Comparison of ENCODE assay signal across 1 cellular context in the genomic region with DNA sequence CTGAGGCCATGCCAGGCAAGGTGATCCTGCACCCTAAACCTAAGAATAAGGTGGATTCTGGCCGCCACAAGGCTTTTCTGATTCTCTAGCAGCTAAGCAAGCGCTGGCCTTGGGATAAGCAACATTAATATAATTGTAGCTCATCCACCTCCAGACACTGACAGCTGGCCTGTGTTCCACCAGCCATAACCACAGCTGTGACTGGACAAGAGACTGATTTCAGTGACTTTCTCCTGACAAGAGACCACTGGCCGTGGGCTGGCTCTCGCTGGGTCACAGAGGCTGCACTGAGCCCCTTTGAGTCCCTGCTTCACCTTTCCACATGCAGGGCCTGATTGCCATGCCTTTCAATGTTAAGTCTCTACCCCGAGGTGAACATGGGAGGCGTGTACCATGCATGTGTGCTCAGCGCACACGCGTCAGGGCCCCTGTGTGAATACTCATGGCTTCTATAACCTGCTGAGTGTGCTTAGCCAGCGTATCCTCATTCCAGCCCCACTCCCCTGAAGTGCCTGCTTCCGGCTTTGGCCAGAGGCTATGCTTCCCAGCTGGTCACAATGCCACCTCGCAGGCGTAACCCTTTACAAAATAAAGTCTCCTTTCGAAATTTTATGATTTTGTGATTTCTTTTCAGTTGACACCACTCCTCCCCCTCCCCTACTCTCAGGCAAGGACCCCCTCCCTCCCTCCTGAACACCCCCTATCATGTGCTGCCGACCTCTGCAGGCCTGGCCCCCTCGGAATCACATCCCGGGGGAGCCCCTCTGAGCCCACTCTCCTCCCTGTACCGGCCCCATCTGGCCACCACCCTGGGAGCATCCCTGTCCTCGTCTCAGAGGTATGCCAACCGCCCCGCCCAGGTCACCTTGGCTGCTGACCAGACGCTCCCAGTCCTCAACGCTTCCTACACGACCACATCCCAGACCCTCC.
TF ChIP-seq lines count a peak whose summit lies in the region.

No MANE protein-coding gene starts in this region.

TF ChIP-seq in HepG2, 621 proteins besides CTCF, POLR2A, EP300 and RAD21 (continued from another document):
- TF ChIP-seq, protein P1, sequence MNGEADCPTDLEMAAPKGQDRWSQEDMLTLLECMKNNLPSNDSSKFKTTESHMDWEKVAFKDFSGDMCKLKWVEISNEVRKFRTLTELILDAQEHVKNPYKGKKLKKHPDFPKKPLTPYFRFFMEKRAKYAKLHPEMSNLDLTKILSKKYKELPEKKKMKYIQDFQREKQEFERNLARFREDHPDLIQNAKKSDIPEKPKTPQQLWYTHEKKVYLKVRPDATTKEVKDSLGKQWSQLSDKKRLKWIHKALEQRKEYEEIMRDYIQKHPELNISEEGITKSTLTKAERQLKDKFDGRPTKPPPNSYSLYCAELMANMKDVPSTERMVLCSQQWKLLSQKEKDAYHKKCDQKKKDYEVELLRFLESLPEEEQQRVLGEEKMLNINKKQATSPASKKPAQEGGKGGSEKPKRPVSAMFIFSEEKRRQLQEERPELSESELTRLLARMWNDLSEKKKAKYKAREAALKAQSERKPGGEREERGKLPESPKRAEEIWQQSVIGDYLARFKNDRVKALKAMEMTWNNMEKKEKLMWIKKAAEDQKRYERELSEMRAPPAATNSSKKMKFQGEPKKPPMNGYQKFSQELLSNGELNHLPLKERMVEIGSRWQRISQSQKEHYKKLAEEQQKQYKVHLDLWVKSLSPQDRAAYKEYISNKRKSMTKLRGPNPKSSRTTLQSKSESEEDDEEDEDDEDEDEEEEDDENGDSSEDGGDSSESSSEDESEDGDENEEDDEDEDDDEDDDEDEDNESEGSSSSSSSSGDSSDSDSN (CRISPR knock-in tag; IDR thresholded peaks at IDR 0.05), result no peak
- TF ChIP-seq ZSCAN29 (CRISPR knock-in tag; conservative IDR thresholded peaks at IDR 0.05) (no peak), ZNF547 (CRISPR knock-in tag; IDR thresholded peaks at IDR 0.05) (no peak)
- TF ChIP-seq, protein P2, sequence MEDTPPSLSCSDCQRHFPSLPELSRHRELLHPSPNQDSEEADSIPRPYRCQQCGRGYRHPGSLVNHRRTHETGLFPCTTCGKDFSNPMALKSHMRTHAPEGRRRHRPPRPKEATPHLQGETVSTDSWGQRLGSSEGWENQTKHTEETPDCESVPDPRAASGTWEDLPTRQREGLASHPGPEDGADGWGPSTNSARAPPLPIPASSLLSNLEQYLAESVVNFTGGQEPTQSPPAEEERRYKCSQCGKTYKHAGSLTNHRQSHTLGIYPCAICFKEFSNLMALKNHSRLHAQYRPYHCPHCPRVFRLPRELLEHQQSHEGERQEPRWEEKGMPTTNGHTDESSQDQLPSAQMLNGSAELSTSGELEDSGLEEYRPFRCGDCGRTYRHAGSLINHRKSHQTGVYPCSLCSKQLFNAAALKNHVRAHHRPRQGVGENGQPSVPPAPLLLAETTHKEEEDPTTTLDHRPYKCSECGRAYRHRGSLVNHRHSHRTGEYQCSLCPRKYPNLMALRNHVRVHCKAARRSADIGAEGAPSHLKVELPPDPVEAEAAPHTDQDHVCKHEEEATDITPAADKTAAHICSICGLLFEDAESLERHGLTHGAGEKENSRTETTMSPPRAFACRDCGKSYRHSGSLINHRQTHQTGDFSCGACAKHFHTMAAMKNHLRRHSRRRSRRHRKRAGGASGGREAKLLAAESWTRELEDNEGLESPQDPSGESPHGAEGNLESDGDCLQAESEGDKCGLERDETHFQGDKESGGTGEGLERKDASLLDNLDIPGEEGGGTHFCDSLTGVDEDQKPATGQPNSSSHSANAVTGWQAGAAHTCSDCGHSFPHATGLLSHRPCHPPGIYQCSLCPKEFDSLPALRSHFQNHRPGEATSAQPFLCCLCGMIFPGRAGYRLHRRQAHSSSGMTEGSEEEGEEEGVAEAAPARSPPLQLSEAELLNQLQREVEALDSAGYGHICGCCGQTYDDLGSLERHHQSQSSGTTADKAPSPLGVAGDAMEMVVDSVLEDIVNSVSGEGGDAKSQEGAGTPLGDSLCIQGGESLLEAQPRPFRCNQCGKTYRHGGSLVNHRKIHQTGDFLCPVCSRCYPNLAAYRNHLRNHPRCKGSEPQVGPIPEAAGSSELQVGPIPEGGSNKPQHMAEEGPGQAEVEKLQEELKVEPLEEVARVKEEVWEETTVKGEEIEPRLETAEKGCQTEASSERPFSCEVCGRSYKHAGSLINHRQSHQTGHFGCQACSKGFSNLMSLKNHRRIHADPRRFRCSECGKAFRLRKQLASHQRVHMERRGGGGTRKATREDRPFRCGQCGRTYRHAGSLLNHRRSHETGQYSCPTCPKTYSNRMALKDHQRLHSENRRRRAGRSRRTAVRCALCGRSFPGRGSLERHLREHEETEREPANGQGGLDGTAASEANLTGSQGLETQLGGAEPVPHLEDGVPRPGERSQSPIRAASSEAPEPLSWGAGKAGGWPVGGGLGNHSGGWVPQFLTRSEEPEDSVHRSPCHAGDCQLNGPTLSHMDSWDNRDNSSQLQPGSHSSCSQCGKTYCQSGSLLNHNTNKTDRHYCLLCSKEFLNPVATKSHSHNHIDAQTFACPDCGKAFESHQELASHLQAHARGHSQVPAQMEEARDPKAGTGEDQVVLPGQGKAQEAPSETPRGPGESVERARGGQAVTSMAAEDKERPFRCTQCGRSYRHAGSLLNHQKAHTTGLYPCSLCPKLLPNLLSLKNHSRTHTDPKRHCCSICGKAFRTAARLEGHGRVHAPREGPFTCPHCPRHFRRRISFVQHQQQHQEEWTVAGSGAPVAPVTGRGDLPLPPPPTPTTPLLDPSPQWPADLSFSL (CRISPR knock-in tag; IDR thresholded peaks at IDR 0.05), result no peak
- TF ChIP-seq, protein P3, sequence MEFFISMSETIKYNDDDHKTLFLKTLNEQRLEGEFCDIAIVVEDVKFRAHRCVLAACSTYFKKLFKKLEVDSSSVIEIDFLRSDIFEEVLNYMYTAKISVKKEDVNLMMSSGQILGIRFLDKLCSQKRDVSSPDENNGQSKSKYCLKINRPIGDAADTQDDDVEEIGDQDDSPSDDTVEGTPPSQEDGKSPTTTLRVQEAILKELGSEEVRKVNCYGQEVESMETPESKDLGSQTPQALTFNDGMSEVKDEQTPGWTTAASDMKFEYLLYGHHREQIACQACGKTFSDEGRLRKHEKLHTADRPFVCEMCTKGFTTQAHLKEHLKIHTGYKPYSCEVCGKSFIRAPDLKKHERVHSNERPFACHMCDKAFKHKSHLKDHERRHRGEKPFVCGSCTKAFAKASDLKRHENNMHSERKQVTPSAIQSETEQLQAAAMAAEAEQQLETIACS (CRISPR knock-in tag; IDR thresholded peaks at IDR 0.05), result no peak
